Comparison of ENCODE assay signal across 8 cellular contexts in the genomic region with DNA sequence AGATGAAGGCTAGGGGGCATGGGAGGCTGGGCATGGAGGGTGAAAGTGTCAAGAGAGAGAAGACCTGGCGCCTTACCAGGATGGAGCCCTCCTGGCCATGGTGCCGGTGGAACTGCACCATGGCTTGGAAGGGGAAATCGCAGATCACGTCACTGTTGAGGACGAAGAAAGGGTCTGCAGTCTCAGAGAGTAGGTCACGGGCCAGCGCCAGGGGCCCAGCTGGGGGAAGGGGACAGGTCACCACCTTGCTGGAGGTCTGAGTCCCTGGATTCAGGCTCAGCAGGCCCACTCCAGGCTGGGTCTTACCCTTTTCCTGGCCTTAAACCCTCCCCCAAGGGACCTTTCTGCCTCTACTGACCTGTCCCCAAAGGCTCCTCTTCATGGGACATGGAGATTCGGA. TPM values are rescaled to one million over a fixed set of nuclear protein-coding genes. Genes with fewer than 3 reads are reported as not detected.
DNase-seq lines count a peak whose midpoint lies in the region; ATAC-seq and TF ChIP-seq lines count a peak whose summit lies in the region.

No MANE protein-coding gene starts in this region.

- H3K4me3 ChIP-seq in GM06990 (replicated peaks; ENCODE audit: low read depth, low read length) (peak overlapping the region; percentile 99), SK-N-MC (peak overlapping the region; percentile 84), fibroblast of mammary gland (ENCODE audit: control insufficient read depth, low read depth, low read length) (peak overlapping the region; percentile 99), psoas muscle (peak overlapping the region; percentile 83)

- peak overlapping the region; percentile 86 for H3K9ac ChIP-seq in SK-N-MC (ENCODE audit: insufficient read length)

- H3K9me3 ChIP-seq in SK-N-MC (ENCODE audit: low read depth, low read length), result no peaks in the 10 kb centered on the region
- no peaks in the 10 kb centered on the region for H3K9me3 ChIP-seq in psoas muscle

- peaks cover 32% of the 10 kb centered on the region for H3K36me3 ChIP-seq in GM06990 (ENCODE audit: control insufficient read depth, insufficient read depth, low read length)
- H3K36me3 ChIP-seq in SK-N-MC (ENCODE audit: insufficient read depth, low read length), result no peaks in the 10 kb centered on the region; the same call in 1 of the 2 replicates
- peaks cover 2 to 60% of the 10 kb centered on the region in 2 donors for H3K36me3 ChIP-seq in psoas muscle (ENCODE audit: insufficient read depth in 1 of 2, low read depth in 1 of 2)

- ATAC-seq in psoas muscle (no peak), GM21717 (IDR thresholded peaks at IDR 0.05; ENCODE audit: unreplicated experiment) (no peak), HG02970 (IDR thresholded peaks at IDR 0.05; ENCODE audit: low FRiP score, unreplicated experiment) (no peak), HG02981 (IDR thresholded peaks at IDR 0.05; ENCODE audit: unreplicated experiment) (no peak)

- WGBS in psoas muscle, 3 donors, result 29 to 59% (median 49%) methylated on average over 6 to 8 of the region's 8 CpGs

- H3K27me3 ChIP-seq in GM06990 (replicated peaks; ENCODE audit: control insufficient read depth, insufficient read depth, low read length), result no peaks in the 10 kb centered on the region
- no peaks in the 10 kb centered on the region for H3K27me3 ChIP-seq in psoas muscle (ENCODE audit: insufficient read depth in 3 of 3, low read length in 2 of 3)

- TF ChIP-seq CTCF in GM06990 (IDR thresholded peaks at IDR 0.05; ENCODE audit: insufficient read depth, low read length, poor library complexity, severe bottlenecking) (no peak), fibroblast of mammary gland (conservative IDR thresholded peaks at IDR 0.05; ENCODE audit: control insufficient read depth, insufficient read depth, low read depth, low read length) (no peak), psoas muscle (IDR thresholded peaks at IDR 0.05) (no peak)

- H3K27ac ChIP-seq in SK-N-MC, result no peak overlapping the region
- H3K27ac ChIP-seq in psoas muscle, result peak overlapping the region; percentile 94

- intact Hi-C loops in psoas muscle (cut with DNase I), result no loop called here

- no peak for DNase-seq in GM06990 (ENCODE audit: extremely low read depth, insufficient read length)
- DNase-seq in SK-N-MC (ENCODE audit: low read depth, low spot score), result no peak
- no peak for DNase-seq in fibroblast of mammary gland (ENCODE audit: low read depth)
- DNase-seq in psoas muscle, result peak in 1 of 2 donors; percentile 58
- DNase-seq in globus pallidus (ENCODE audit: low spot score), result no peak

- peaks cover 40% of the 10 kb centered on the region for H3K4me1 ChIP-seq in psoas muscle

RNA-seq across cellular contexts. Expression of a gene that starts 0.9 kb away (rescaled TPM):
- 10 to 100 TPM in 2 of 4 donors, 1 to 10 TPM in 2; 9.3 to 14.5 (median 11.1) TPM for total RNA-seq in psoas muscle
- 10 to 100 TPM; 12.5 to 30.7 (median 22.2) TPM for polyA plus RNA-seq in psoas muscle

RNA-seq across cellular contexts. Expression of a gene that starts 3.4 kb away (rescaled TPM):
- under 1 TPM in 1 of 4 donors, not detected in 3; 0.36 TPM for total RNA-seq in psoas muscle
- under 1 TPM; 0.38 to 0.94 (median 0.49) TPM for polyA plus RNA-seq in psoas muscle

RNA-seq across cellular contexts. Expression of a gene that starts 33.5 kb away (rescaled TPM):
- total RNA-seq in psoas muscle, result 100 to 1,000 TPM; 105 to 170 (median 146) TPM
- 10 to 100 TPM; 36.1 to 89.3 (median 76.9) TPM for polyA plus RNA-seq in psoas muscle

RNA-seq across cellular contexts. Expression of a gene that starts 33.6 kb away (rescaled TPM):
- 1 to 10 TPM; 3.2 to 7.0 (median 4.7) TPM for total RNA-seq in psoas muscle
- 1 to 10 TPM; 1.4 to 4.5 (median 2.0) TPM for polyA plus RNA-seq in psoas muscle

RNA-seq across cellular contexts. Expression of a gene that starts 48.7 kb away (rescaled TPM):
- total RNA-seq in psoas muscle, result 100 to 1,000 TPM; 115 to 189 (median 165) TPM
- 100 to 1,000 TPM in 1 of 3 donors, 10 to 100 TPM in 2; 70.8 to 109 (median 89.1) TPM for polyA plus RNA-seq in psoas muscle
